Comparison of ENCODE assay signal across 8 cellular contexts in the genomic region with DNA sequence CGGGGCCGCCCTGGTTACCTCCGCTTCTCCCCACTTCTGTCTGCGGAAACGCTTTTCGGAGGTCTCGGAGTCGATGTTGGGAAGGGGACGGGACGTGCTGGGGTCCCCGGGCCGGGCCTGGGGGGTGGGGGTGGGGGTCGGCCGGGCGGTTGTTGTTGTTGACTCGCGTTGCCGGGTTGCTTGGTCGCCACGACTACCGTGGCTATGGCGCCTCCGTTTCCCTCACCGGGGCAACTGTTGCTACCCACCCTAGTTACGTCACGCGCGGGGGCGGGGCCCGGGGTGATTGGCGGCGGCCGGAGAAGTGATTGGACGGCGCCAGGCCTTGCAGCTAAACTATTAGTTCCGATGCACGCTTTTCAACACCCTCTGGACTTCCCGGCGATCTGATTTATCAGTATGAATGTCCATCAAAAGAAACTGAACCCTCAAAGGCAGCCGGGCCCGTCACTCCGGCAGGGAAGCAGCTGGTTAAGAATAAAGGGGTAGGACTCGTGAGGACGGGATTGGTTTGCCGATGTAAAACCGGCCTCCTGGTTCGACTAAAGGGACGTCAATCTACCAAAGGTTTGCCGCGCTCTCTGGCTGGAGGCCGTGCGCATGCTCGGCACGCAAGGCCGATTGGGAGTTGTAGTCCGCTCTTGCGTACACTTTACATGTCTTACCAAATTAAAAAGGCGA. TPM values are rescaled to one million over a fixed set of nuclear protein-coding genes. Genes with fewer than 3 reads are reported as not detected.
DNase-seq lines count a peak whose midpoint lies in the region; ATAC-seq and TF ChIP-seq lines count a peak whose summit lies in the region.

RFX1 (minus strand) TSS at position 236 of the 681 bp plus-strand sequence. CDS start 12,477 bp downstream, outside the sequence.

- peaks cover under 1% of the 10 kb centered on the region for H3K9me3 Mint-ChIP-seq in nephron progenitor cell
- H3K9me3 Mint-ChIP-seq in stimulated activated naive CD8-positive, alpha-beta T cell treated with anti-CD3 and anti-CD28 coated beads, Interleukin-15, amount 100 ng/mL, for 72 hours = no peaks in the 10 kb centered on the region

- TF ChIP-seq CTCF in HFF-Myc (IDR thresholded peaks at IDR 0.05; ENCODE audit: low read depth, low read length, missing control alignments) (no peak), fibroblast of villous mesenchyme (IDR thresholded peaks at IDR 0.05; ENCODE audit: insufficient read depth, low read depth, low read length) (no peak), nephron progenitor cell (IDR thresholded peaks at IDR 0.05) (no peak)

- no peaks in the 10 kb centered on the region for H3K27me3 Mint-ChIP-seq in nephron progenitor cell (ENCODE audit: low read depth, poor library complexity)
- no peaks in the 10 kb centered on the region for H3K27me3 Mint-ChIP-seq in stimulated activated naive CD8-positive, alpha-beta T cell treated with anti-CD3 and anti-CD28 coated beads, Interleukin-15, amount 100 ng/mL, for 72 hours

- DNase-seq in HFF-Myc (ENCODE audit: extremely low read depth, low read depth) (peak; percentile 99), MV-4-11 (lab: John Stamatoyannopoulos, UW) (peak; percentile 100), SJSA1 (ENCODE audit: low read depth in 1 of 2, low spot score in 2 of 2) (peak; percentile 99), fibroblast of villous mesenchyme (ENCODE audit: low read depth) (peak; percentile 100), nephron progenitor cell (peak; percentile 100)
- peak; percentile 100 for DNase-seq in activated gamma-delta T cell treated with anti-CD3 and anti-CD28 coated beads, Interleukin-2, amount 50 U/mL, for 16 hours (ENCODE audit: low read depth)
- DNase-seq in stimulated activated naive CD8-positive, alpha-beta T cell treated with anti-CD3 and anti-CD28 coated beads, Interleukin-15, amount 100 ng/mL, for 72 hours = peak; percentile 100

- H3K9me3 ChIP-seq in ES-I3 (ENCODE audit: control insufficient read depth, insufficient read depth, low read length) = no peaks in the 10 kb centered on the region
- no peaks in the 10 kb centered on the region for H3K9me3 ChIP-seq in SJSA1 (replicated peaks)

- peak within 1 kb of the TSS; percentile 100 for H3K27ac Mint-ChIP-seq in nephron progenitor cell
- H3K27ac Mint-ChIP-seq in stimulated activated naive CD8-positive, alpha-beta T cell treated with anti-CD3 and anti-CD28 coated beads, Interleukin-15, amount 100 ng/mL, for 72 hours = peak within 1 kb of the TSS; percentile 100

- H3K4me1 ChIP-seq in ES-I3 (ENCODE audit: insufficient read depth, low read length) = peaks cover 8% of the 10 kb centered on the region
- H3K4me1 ChIP-seq in SJSA1 (replicated peaks) = peaks cover 8% of the 10 kb centered on the region

- H3K4me1 Mint-ChIP-seq in nephron progenitor cell = peaks cover 34% of the 10 kb centered on the region
- H3K4me1 Mint-ChIP-seq in stimulated activated naive CD8-positive, alpha-beta T cell treated with anti-CD3 and anti-CD28 coated beads, Interleukin-15, amount 100 ng/mL, for 72 hours = peaks cover 51% of the 10 kb centered on the region

- peak within 1 kb of the TSS; percentile 94 for H3K4me3 Mint-ChIP-seq in nephron progenitor cell
- peak within 1 kb of the TSS; percentile 94 to 96 for H3K4me3 Mint-ChIP-seq in stimulated activated naive CD8-positive, alpha-beta T cell treated with anti-CD3 and anti-CD28 coated beads, Interleukin-15, amount 100 ng/mL, for 72 hours

- no peaks in the 10 kb centered on the region for H3K36me3 ChIP-seq in ES-I3 (ENCODE audit: insufficient read depth, low read length)
- H3K36me3 ChIP-seq in SJSA1 = no peaks in the 10 kb centered on the region

- peak within 1 kb of the TSS; percentile 89 for H3K27ac ChIP-seq in SJSA1

- H3K4me3 ChIP-seq in HFF-Myc (replicated peaks; ENCODE audit: low read depth, low read length) (peak within 1 kb of the TSS; percentile 67), SJSA1 (peak within 1 kb of the TSS; percentile 61), fibroblast of villous mesenchyme (ENCODE audit: low read depth, low read length) (peak within 1 kb of the TSS; percentile 77)

- H3K9ac ChIP-seq in ES-I3 (ENCODE audit: low read depth, low read length) = peak within 1 kb of the TSS; percentile 54

- H3K36me3 Mint-ChIP-seq in nephron progenitor cell (ENCODE audit: low read depth) = peaks cover 1% of the 10 kb centered on the region

- peak; percentile 87 for ATAC-seq in stimulated activated naive CD8-positive, alpha-beta T cell treated with anti-CD3 and anti-CD28 coated beads, Interleukin-15, amount 100 ng/mL, for 72 hours

- H3K27me3 ChIP-seq in SJSA1 (replicated peaks) = no peaks in the 10 kb centered on the region

RNA-seq across cellular contexts. Expression of gene RFX1, which starts in this region (rescaled TPM):
- total RNA-seq in SJSA1 (2014; rRNA removed; shearing (Covaris generic)) = 2.6 and 3.6 TPM in 2 replicates
- 2.3 and 2.6 TPM in 2 replicates for total RNA-seq in fibroblast of villous mesenchyme

Comparison
In these comparisons a context has a peak if more than half of its experiments do, and no peak if none do; other contexts are left out.
1. Peak in every context shown above with its lines: DNase-seq, ATAC-seq, H3K4me3 ChIP-seq and H3K27ac ChIP-seq.